Comparison of ENCODE assay signal across 11 cellular contexts in the genomic region with DNA sequence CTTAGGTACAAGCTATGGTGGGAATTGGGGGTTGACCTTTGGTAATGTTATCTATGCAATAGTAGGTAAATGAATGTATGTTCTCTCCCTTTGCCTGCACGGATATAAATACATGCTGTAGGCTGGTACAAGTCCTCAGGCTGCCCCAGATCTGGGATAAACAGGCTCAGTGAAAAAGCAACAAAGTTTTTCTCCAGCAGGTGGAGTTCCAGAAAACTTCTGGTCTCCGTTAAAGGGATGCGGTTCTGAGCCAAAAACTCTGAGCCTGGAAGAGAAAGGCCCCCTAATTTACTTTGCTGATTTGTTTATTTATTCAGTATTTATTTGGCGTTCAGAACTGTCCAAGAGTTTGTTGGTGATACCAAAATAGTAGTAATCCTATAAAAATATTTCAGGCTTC.
A peak's percentile ranks its signal among the peaks of the same experiment; 100 is the strongest.
DNase-seq lines count a peak whose midpoint lies in the region; ATAC-seq, FAIRE-seq and TF ChIP-seq lines count a peak whose summit lies in the region.
"Had no signal": no experiment of that assay in that cellular context is flagged by ENCODE, and none has a peak within 500 bp of the region (broad histone marks: within the 10 kb centered on the region; RNA-seq: fewer than 3 reads in every experiment).

No MANE protein-coding gene starts in this region.

- POLR2A ChIA-PET in A549 (lab: Yijun Ruan, JAX) (no interaction called here), GM12878 (lab: Charles Lee) (no interaction called here)

- H3K4me1 ChIP-seq in A549 = no peaks in the 10 kb centered on the region
- H3K4me1 ChIP-seq in H9 (ENCODE audit: insufficient read depth, low read length) = no peaks in the 10 kb centered on the region
- H3K4me1 ChIP-seq in GM12878 (ENCODE audit: control insufficient read depth, insufficient read depth, low read length) = no peaks in the 10 kb centered on the region
- H3K4me1 ChIP-seq in lower lobe of right lung = no peaks in the 10 kb centered on the region

- no peaks in the 10 kb centered on the region for H3K27me3 ChIP-seq in H9 (ENCODE audit: insufficient read depth, low read length)
- no peaks in the 10 kb centered on the region for H3K27me3 ChIP-seq in GM12878 (replicated peaks in 1 of 2; ENCODE audit: control insufficient read depth in 2 of 2, insufficient read depth in 2 of 2, low read length in 1 of 2)
- H3K27me3 ChIP-seq in lower lobe of right lung (ENCODE audit: low read depth) = no peaks in the 10 kb centered on the region
- H3K27me3 ChIP-seq: neutrophil had no signal

- DNase-seq in A549 (ENCODE audit: low read depth in 1 of 2, low spot score in 1 of 2) (peak; percentile 5 to 15), H9 (peak; percentile 39), GM12878 (ENCODE audit: low read depth, low spot score) (no peak), lower lobe of right lung (no peak), SHP77 treated with DMSO at 0.1 percent for 48 hours (lab: John Stamatoyannopoulos, UW) (no peak)
- DNase-seq: activated CD8-positive, alpha-beta memory T cell treated with anti-CD3 and anti-CD28 coated beads for 24 hours; NCI-H1092 treated with DMSO at 0.1 percent for 48 hours had no signal

- H3K9me3 ChIP-seq in A549 = no peaks in the 10 kb centered on the region
- no peaks in the 10 kb centered on the region for H3K9me3 ChIP-seq in H9 (ENCODE audit: control insufficient read depth, low read depth, low read length)
- H3K9me3 ChIP-seq in GM12878 (replicated peaks; ENCODE audit: control insufficient read depth, insufficient read depth, low read length) = no peaks in the 10 kb centered on the region
- H3K9me3 ChIP-seq in lower lobe of right lung = no peaks in the 10 kb centered on the region
- H3K9me3 ChIP-seq: neutrophil had no signal

- SMC1A ChIA-PET in GM12878 (lab: Charles Lee; ENCODE audit: uncharacterized antibody, unreplicated experiment) = interaction anchor here (0.7 kb wide), 1 partner anchor 11 kb away, joined by 3 read pairs; no protein-coding TSS in a partner anchor

- no peak overlapping the region for H3K4ac ChIP-seq in H9 (ENCODE audit: low read depth, low read length)

- H3K9ac ChIP-seq in H9 (ENCODE audit: extremely low read depth, insufficient read length, low read length) (no peak overlapping the region), GM12878 (ENCODE audit: control insufficient read depth, insufficient read depth, low read length) (no peak overlapping the region)

- no peaks in the 10 kb centered on the region for H3K23me2 ChIP-seq in H9 (ENCODE audit: insufficient read length, low read depth, low read length, poor library complexity, severe bottlenecking)

- H3K27ac ChIP-seq in A549 = no peak overlapping the region
- no peak overlapping the region for H3K27ac ChIP-seq in H9 (ENCODE audit: insufficient read length, low read depth, low read length)
- no peak overlapping the region for H3K27ac ChIP-seq in GM12878 (ENCODE audit: control insufficient read depth, insufficient read depth)
- H3K27ac ChIP-seq in lower lobe of right lung = no peak overlapping the region
- H3K27ac ChIP-seq: neutrophil had no signal

- H3K4me3 ChIP-seq in A549 = no peak overlapping the region
- no peak overlapping the region for H3K4me3 ChIP-seq in GM12878
- H3K4me3 ChIP-seq in lower lobe of right lung = no peak overlapping the region

- no peak overlapping the region for H3K27ac Mint-ChIP-seq in H9

- ATAC-seq in A549 (peak; percentile 58 to 87; a peak in 5 of 6 replicates), GM12878 (peak; percentile 35; the same call in 1 of the 3 replicates), lower lobe of right lung (no peak), GM19463 (IDR thresholded peaks at IDR 0.05; ENCODE audit: unreplicated experiment) (no peak), GM21619 (IDR thresholded peaks at IDR 0.05; ENCODE audit: unreplicated experiment) (no peak), HG02588 (IDR thresholded peaks at IDR 0.05; ENCODE audit: unreplicated experiment) (no peak)

- no peak overlapping the region for H2BK120ac ChIP-seq in H9 (ENCODE audit: low read depth, low read length, poor library complexity, severe bottlenecking)

- no peak overlapping the region for H4K5ac ChIP-seq in H9 (ENCODE audit: insufficient read length, low read depth, low read length)

- no peak overlapping the region for H2BK5ac ChIP-seq in H9 (ENCODE audit: insufficient read length, low read length)

- peaks cover 2% of the 10 kb centered on the region in 2 experiments; a peak in 2 of 5 replicates for H3K9me3 Mint-ChIP-seq in H9

- no peak overlapping the region for H4K8ac ChIP-seq in H9 (replicated peaks; ENCODE audit: insufficient read length, low read depth, low read length)

- no peaks in the 10 kb centered on the region; a peak in 1 of 7 replicates for H3K36me3 Mint-ChIP-seq in H9 (ENCODE audit: insufficient read depth in 1 of 3, low read depth in 3 of 3)

- FAIRE-seq in A549 (lab: Jason Lieb, UNC) (no peak), GM12878 (lab: Jason Lieb, UNC) (no peak)

- BruUV-seq in GM12878 (replicated peaks; lab: Mats Ljungman, UMichigan) = no TSS peak

- CTCF ChIA-PET in A549 (lab: Yijun Ruan, JAX) (interaction anchor here (1.1 to 1.5 kb wide), 3 partner anchors 11 to 29 kb away, joined by 3 to 7 read pairs (median 3); no protein-coding TSS in a partner anchor), GM12878 (lab: Yijun Ruan, JAX) (interaction anchor here (1.2 to 1.4 kb wide), 2 partner anchors 10 to 79 kb away, joined by 3 read pairs; no protein-coding TSS in a partner anchor)

- H3K36me3 ChIP-seq in GM12878 (ENCODE audit: control insufficient read depth in 2 of 2, insufficient read depth in 2 of 2, low read length in 1 of 2) (no peaks in the 10 kb centered on the region), lower lobe of right lung (no peaks in the 10 kb centered on the region)
- H3K36me3 ChIP-seq: neutrophil had no signal

- H2AK5ac ChIP-seq in H9 (ENCODE audit: insufficient read length, low read length) = no peak overlapping the region

- H3K79me2 ChIP-seq in H9 (ENCODE audit: insufficient read depth, low read length) (no peaks in the 10 kb centered on the region), GM12878 (ENCODE audit: control insufficient read depth, insufficient read depth, low read length) (no peaks in the 10 kb centered on the region)

- no peak overlapping the region for H4K91ac ChIP-seq in H9 (ENCODE audit: insufficient read length, low read depth, low read length)

- H3K56ac ChIP-seq in H9 (ENCODE audit: insufficient read length, low read depth, low read length) = no peak overlapping the region

- TF ChIP-seq EP300 in A549 (IDR thresholded peaks at IDR 0.05) = no peak
- no peak for TF ChIP-seq EP300 in GM12878 (IDR thresholded peaks at IDR 0.05; ENCODE audit: borderline replicate concordance in 1 of 2, control insufficient read depth in 1 of 2, low read depth in 2 of 2, low read length in 2 of 2)

- WGBS in A549 (ENCODE audit: missing lambda C conversion rate) = 1% methylated on average over 4 of the region's 4 CpGs
- no CpG with 5 or more reads among the region's 4 CpGs for WGBS in H9 (ENCODE audit: extremely low coverage, insufficient read length, low lambda C conversion rate)
- 7% methylated on average over 4 of the region's 4 CpGs for WGBS in GM12878 (ENCODE audit: insufficient coverage, insufficient replicate concordance, low lambda C conversion rate, missing lambda C conversion rate)

- H3K4me3 Mint-ChIP-seq in H9 = no peak overlapping the region

- RAD21 ChIA-PET in GM12878 (lab: Charles Lee; ENCODE audit: unreplicated experiment) = no interaction called here

- H2AFZ ChIP-seq in H9 (ENCODE audit: low read length) = no peak overlapping the region
- no peak overlapping the region for H2AFZ ChIP-seq in GM12878 (ENCODE audit: control insufficient read depth, low read depth, low read length)

- H2BK15ac ChIP-seq in H9 (ENCODE audit: low read depth, low read length) = no peak overlapping the region

- H4K20me1 ChIP-seq in H9 (ENCODE audit: control insufficient read depth, insufficient read depth, insufficient read length) (no peaks in the 10 kb centered on the region), GM12878 (ENCODE audit: control insufficient read depth, insufficient read depth) (no peaks in the 10 kb centered on the region)

- H3K4me1 Mint-ChIP-seq in H9 = no peaks in the 10 kb centered on the region

- no peak for TF ChIP-seq POLR2A in A549 (IDR thresholded peaks at IDR 0.05; ENCODE audit: low read length)
- no peak for TF ChIP-seq POLR2A in GM12878 (IDR thresholded peaks at IDR 0.05; ENCODE audit: low read depth, low read length)

- H3K14ac ChIP-seq in H9 (ENCODE audit: insufficient read depth, low read length) = no peak overlapping the region

- peaks cover 2% of the 10 kb centered on the region; the same call in 1 of the 2 replicates for H3K27me3 Mint-ChIP-seq in H9 (ENCODE audit: low read depth)

- H2BK12ac ChIP-seq in H9 (ENCODE audit: insufficient read length, low read depth, low read length) = no peak overlapping the region

- no peak overlapping the region for H3T11ph ChIP-seq in H9 (ENCODE audit: low read length)

- H3K23ac ChIP-seq in H9 (ENCODE audit: insufficient read length, low read depth, low read length) = no peak overlapping the region

- H2BK20ac ChIP-seq in H9 (ENCODE audit: low read depth, low read length, poor library complexity, severe bottlenecking) = no peak overlapping the region

- TF ChIP-seq CTCF in A549 (IDR thresholded peaks at IDR 0.05) = peak; percentile 23; the same call in 1 of the 3 replicates
- TF ChIP-seq CTCF in H9 (conservative IDR thresholded peaks at IDR 0.05) = peak; percentile 69
- peak in 1 of 3 experiments; percentile 5; a peak in 1 of 6 replicates for TF ChIP-seq CTCF in GM12878 (IDR thresholded peaks at IDR 0.05 in 2 of 3, conservative IDR thresholded peaks at IDR 0.05 in 1 of 3; ENCODE audit: control insufficient read depth in 2 of 3, extremely low read depth in 1 of 3, insufficient read depth in 1 of 3, low read depth in 3 of 3, low read length in 3 of 3)
- peak; percentile 28 for TF ChIP-seq CTCF in lower lobe of right lung (IDR thresholded peaks at IDR 0.05)

- intact Hi-C loops in GM12878 (cut with micrococcal nuclease; ENCODE audit: unreplicated experiment) = no loop called here
- intact Hi-C loops in lower lobe of right lung (cut with DNase I) = no loop called here

- H3K79me1 ChIP-seq in H9 (ENCODE audit: insufficient read depth, low read depth, low read length, poor library complexity, severe bottlenecking) = no peaks in the 10 kb centered on the region

- in situ Hi-C loops in GM12878 (cut with MboI) = no loop called here

- no peak overlapping the region for H3K4me2 ChIP-seq in A549
- no peak overlapping the region for H3K4me2 ChIP-seq in H9 (ENCODE audit: insufficient read depth, insufficient read length, low read length)
- H3K4me2 ChIP-seq in GM12878 (ENCODE audit: control insufficient read depth, insufficient read depth) = no peak overlapping the region

- TF ChIP-seq RAD21 in A549 (conservative IDR thresholded peaks at IDR 0.05 in 1 of 2, IDR thresholded peaks at IDR 0.05 in 1 of 2) (no peak; a peak in 1 of 5 replicates), GM12878 (IDR thresholded peaks at IDR 0.05; ENCODE audit: insufficient read depth, low read depth, low read length) (0 out of 2 replicates have a peak, but pooled peaks have one; percentile 27)

- no peak overlapping the region for H3K18ac ChIP-seq in H9 (ENCODE audit: insufficient read length, low read depth, low read length)

TF ChIP-seq in A549, 52 proteins besides CTCF, POLR2A, EP300 and RAD21 (continues in another document):
- no peak for TF ChIP-seq RFX5 (IDR thresholded peaks at IDR 0.05)
- no peak for TF ChIP-seq CBX2 (IDR thresholded peaks at IDR 0.05; ENCODE audit: borderline replicate concordance, low read depth)

TF ChIP-seq in GM12878, 131 proteins besides CTCF, POLR2A, EP300 and RAD21 (continues in another document):
- no peak for TF ChIP-seq KAT2A (conservative IDR thresholded peaks at IDR 0.05; ENCODE audit: control insufficient read depth, low read depth, low read length)

Comparison
In these comparisons a context has a peak if more than half of its experiments do, and no peak if none do; other contexts are left out.
1. ATAC-seq: peak in A549 (2 of 2) and GM12878 (single experiment); none in lower lobe of right lung (0 of 2), GM19463 (single experiment), GM21619 (single experiment) and HG02588 (single experiment).
2. DNase-seq: peak in A549 (2 of 2) and H9 (single experiment); none in GM12878 (single experiment), lower lobe of right lung (single experiment) and SHP77 treated with DMSO at 0.1 percent for 48 hours (single experiment).